ENCODE assay signal across 24 cellular contexts in the genomic region with DNA sequence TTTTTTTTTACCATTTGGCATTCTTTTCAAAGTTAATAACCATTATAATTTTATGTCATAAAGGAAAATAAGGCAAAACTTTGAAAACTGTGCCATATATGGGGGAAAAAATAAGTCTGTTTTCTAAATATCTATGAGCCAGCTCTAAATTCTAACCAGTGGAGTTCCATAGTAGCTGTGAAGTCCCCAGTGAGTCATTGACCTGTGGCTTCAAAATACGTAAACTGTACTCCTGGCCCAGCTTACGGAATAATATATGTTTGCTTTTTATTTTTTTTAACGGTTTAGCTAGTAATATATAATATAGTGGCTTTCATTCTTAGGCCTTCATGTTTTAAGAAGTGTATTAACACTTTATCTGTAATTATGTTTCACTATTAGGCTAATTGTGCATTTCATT.
"Had no signal": no experiment of that assay in that cellular context is flagged by ENCODE, and none has a peak within 500 bp of the region (broad histone marks: within the 10 kb centered on the region; RNA-seq: fewer than 3 reads in every experiment).

No MANE protein-coding gene starts in this region.

- H3K36me3 Mint-ChIP-seq: natural killer cell had no signal

- FAIRE-seq: frontal cortex, urothelium cell line had no signal

- DNase-seq: activated CD4-positive, alpha-beta T cell treated with anti-CD3 and anti-CD28 coated beads for 48 hours; activated CD8-positive, alpha-beta memory T cell treated with anti-CD3 and anti-CD28 coated beads, Interleukin-2, amount 10 ng/mL, durations not matched to agents 7 days and 5 days; activated CD8-positive, alpha-beta T cell treated with anti-CD3 and anti-CD28 coated beads for 36 hours; activated effector memory CD4-positive, alpha-beta T cell treated with anti-CD3 and anti-CD28 coated beads, Interleukin-2, amount 50 U/mL, for 16 hours; activated naive CD4-positive, alpha-beta T cell treated with anti-CD3 and anti-CD28 coated beads, Interleukin-2, amount 10 ng/mL, durations not matched to agents 7 days and 5 days; activated T-cell treated with anti-CD3 and anti-CD28 coated beads for 4 hours; amygdala; body of pancreas; dermis blood vessel endothelial cell; effector CD8-positive, alpha-beta T cell; erythroblast; hippocampal formation; left ventricle myocardium inferior; natural killer cell; stimulated activated CD4-positive, alpha-beta T cell treated with anti-CD3 and anti-CD28 coated beads, Interleukin-2, amount 100 ng/mL, for 24 hours; stomach had no signal

- H3K36me3 ChIP-seq: right atrium auricular region had no signal

- H3K4me3 ChIP-seq: body of pancreas, left ventricle myocardium inferior, right atrium auricular region, stomach, suprapubic skin, tibial nerve had no signal

- H3K27ac Mint-ChIP-seq: activated CD8-positive, alpha-beta memory T cell treated with anti-CD3 and anti-CD28 coated beads, Interleukin-2, amount 10 ng/mL, durations not matched to agents 7 days and 5 days; activated CD8-positive, alpha-beta T cell treated with anti-CD3 and anti-CD28 coated beads for 36 hours; activated naive CD4-positive, alpha-beta T cell treated with anti-CD3 and anti-CD28 coated beads, Interleukin-2, amount 10 ng/mL, durations not matched to agents 7 days and 5 days; mesothelial cell of epicardium; natural killer cell; progenitor cell of endocrine pancreas; stimulated activated effector memory CD8-positive, alpha-beta T cell treated with anti-CD3 and anti-CD28 coated beads, Interleukin-12 subunit alpha, Interleukin-12 subunit beta, amount 100 ng/mL, for 72 hours had no signal

- H3K27ac ChIP-seq: body of pancreas, left ventricle myocardium inferior, right atrium auricular region, stomach, suprapubic skin, tibial nerve had no signal

- H3K4me3 Mint-ChIP-seq: activated CD8-positive, alpha-beta memory T cell treated with anti-CD3 and anti-CD28 coated beads, Interleukin-2, amount 10 ng/mL, durations not matched to agents 7 days and 5 days; activated CD8-positive, alpha-beta T cell treated with anti-CD3 and anti-CD28 coated beads for 36 hours; activated naive CD4-positive, alpha-beta T cell treated with anti-CD3 and anti-CD28 coated beads, Interleukin-2, amount 10 ng/mL, durations not matched to agents 7 days and 5 days; mesothelial cell of epicardium; natural killer cell; stimulated activated effector memory CD8-positive, alpha-beta T cell treated with anti-CD3 and anti-CD28 coated beads, Interleukin-12 subunit alpha, Interleukin-12 subunit beta, amount 100 ng/mL, for 72 hours had no signal

- H3K27me3 ChIP-seq: body of pancreas, right atrium auricular region, stomach, suprapubic skin, tibial nerve had no signal

- H3K4me1 ChIP-seq: body of pancreas had no signal

- H3K27me3 Mint-ChIP-seq: activated CD8-positive, alpha-beta memory T cell treated with anti-CD3 and anti-CD28 coated beads, Interleukin-2, amount 10 ng/mL, durations not matched to agents 7 days and 5 days; activated CD8-positive, alpha-beta T cell treated with anti-CD3 and anti-CD28 coated beads for 36 hours; activated naive CD4-positive, alpha-beta T cell treated with anti-CD3 and anti-CD28 coated beads, Interleukin-2, amount 10 ng/mL, durations not matched to agents 7 days and 5 days; progenitor cell of endocrine pancreas had no signal

- H3K9me3 ChIP-seq: body of pancreas, left ventricle myocardium inferior, right atrium auricular region, stomach, suprapubic skin, tibial nerve had no signal

- ATAC-seq: activated CD8-positive, alpha-beta memory T cell treated with anti-CD3 and anti-CD28 coated beads, Interleukin-2, amount 10 ng/mL, durations not matched to agents 7 days and 5 days; activated CD8-positive, alpha-beta T cell treated with anti-CD3 and anti-CD28 coated beads for 36 hours; body of pancreas; natural killer cell; stimulated activated effector memory CD8-positive, alpha-beta T cell treated with anti-CD3 and anti-CD28 coated beads, Interleukin-12 subunit alpha, Interleukin-12 subunit beta, amount 100 ng/mL, for 72 hours had no signal
